10 cellular contexts compared by ENCODE assay signal in the genomic region with DNA sequence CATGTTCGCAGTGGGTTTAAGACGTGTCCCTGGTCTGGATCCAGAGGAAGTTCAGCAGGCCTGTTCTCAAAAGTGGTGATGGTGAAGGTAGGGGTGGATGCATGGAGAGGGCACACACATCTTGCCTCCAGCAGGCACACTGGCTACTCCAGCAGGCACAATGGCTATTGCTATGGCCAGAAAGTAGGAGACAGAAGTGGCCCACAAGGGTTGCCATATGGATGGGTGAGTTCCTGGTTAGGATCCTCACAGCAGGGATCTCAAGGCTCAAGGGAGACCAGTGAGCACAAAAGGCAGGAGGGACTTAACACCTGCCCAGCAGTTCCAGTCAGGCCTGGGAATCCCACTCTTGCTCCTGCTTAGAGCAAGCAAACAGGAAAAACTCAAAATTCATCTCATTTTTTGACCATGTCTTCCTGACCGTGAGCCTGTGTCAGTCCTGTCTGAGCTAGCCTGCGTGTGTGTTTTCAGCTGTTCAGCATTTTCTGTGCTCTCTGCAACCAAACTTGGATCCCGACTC.
DNase-seq lines count a peak whose midpoint lies in the region; ATAC-seq, FAIRE-seq and TF ChIP-seq lines count a peak whose summit lies in the region.
"Had no signal": no experiment of that assay in that cellular context is flagged by ENCODE, and none has a peak within 500 bp of the region (broad histone marks: within the 10 kb centered on the region; RNA-seq: fewer than 3 reads in every experiment).

No MANE protein-coding gene starts in this region.

- POLR2A ChIA-PET in GM12878 (lab: Charles Lee) = interaction anchor here (1.1 kb wide), 1 partner anchor 9 kb away, joined by 3 read pairs; no protein-coding TSS in a partner anchor

- H3K79me2 ChIP-seq in GM12878 (ENCODE audit: control insufficient read depth, insufficient read depth, low read length) = no peaks in the 10 kb centered on the region

- 55 to 75% (median 69%) methylated on average over 5 of the region's 5 CpGs for WGBS in heart left ventricle, 4 donors
- WGBS in GM12878 (ENCODE audit: insufficient coverage, insufficient replicate concordance, low lambda C conversion rate, missing lambda C conversion rate) = 52% methylated on average over 5 of the region's 5 CpGs
- 30 to 31% methylated on average over 5 of the region's 5 CpGs for WGBS in aorta, 2 donors

- H3K27ac ChIP-seq in heart left ventricle (peak overlapping the region in 11 of 12 donors; percentile 9 to 81 (median 53)), GM12878 (ENCODE audit: control insufficient read depth, insufficient read depth) (0 out of 2 replicates have a peak overlapping the region, but pooled peaks have one; percentile 17), aorta (ENCODE audit: low read depth in 1 of 2, low read length in 2 of 2) (peak overlapping the region; percentile 31 to 99)

- peak overlapping the region in 1 of 12 donors; percentile 22 for H3K4me3 ChIP-seq in heart left ventricle
- peak overlapping the region; percentile 29; the same call in 1 of the 2 replicates for H3K4me3 ChIP-seq in GM12878
- no peak overlapping the region for H3K4me3 ChIP-seq in aorta (ENCODE audit: low read length in 2 of 2)

- H3K9me3 Mint-ChIP-seq in natural killer cell treated with Interleukin-12 subunit alpha and Interleukin-12 subunit beta and Interleukin-15 and Interleukin-18, amount 100 ng/mL, for 72 hours = no peaks in the 10 kb centered on the region

- H3K27me3 Mint-ChIP-seq in natural killer cell treated with Interleukin-12 subunit alpha and Interleukin-12 subunit beta and Interleukin-15 and Interleukin-18, amount 100 ng/mL, for 72 hours = no peaks in the 10 kb centered on the region

- peaks cover 23 to 30% of the 10 kb centered on the region in 2 donors for H3K4me1 Mint-ChIP-seq in natural killer cell treated with Interleukin-12 subunit alpha and Interleukin-12 subunit beta and Interleukin-15 and Interleukin-18, amount 100 ng/mL, for 72 hours (ENCODE audit: low read depth in 2 of 2)

- peak overlapping the region; percentile 53 to 58 for H3K27ac Mint-ChIP-seq in natural killer cell treated with Interleukin-12 subunit alpha and Interleukin-12 subunit beta and Interleukin-15 and Interleukin-18, amount 100 ng/mL, for 72 hours

- in situ Hi-C loops in GM12878 (cut with MboI) = no loop called here

- peak overlapping the region; percentile 86 for H3K4me2 ChIP-seq in GM12878 (ENCODE audit: control insufficient read depth, insufficient read depth)

- H3K4me3 Mint-ChIP-seq in natural killer cell treated with Interleukin-12 subunit alpha and Interleukin-12 subunit beta and Interleukin-15 and Interleukin-18, amount 100 ng/mL, for 72 hours = no peak overlapping the region

- RAD21 ChIA-PET in GM12878 (lab: Charles Lee; ENCODE audit: unreplicated experiment) = interaction anchor here (0.7 to 1.4 kb wide), 4 partner anchors 8 to 139 kb away, joined by 3 to 6 read pairs (median 4); no protein-coding TSS in a partner anchor

- no peak for TF ChIP-seq CTCF in heart left ventricle (IDR thresholded peaks at IDR 0.05)
- TF ChIP-seq CTCF in GM12878 (IDR thresholded peaks at IDR 0.05 in 2 of 3, conservative IDR thresholded peaks at IDR 0.05 in 1 of 3; ENCODE audit: control insufficient read depth in 2 of 3, extremely low read depth in 1 of 3, insufficient read depth in 1 of 3, low read depth in 3 of 3, low read length in 3 of 3) = no peak

- H3K4me1 ChIP-seq in heart left ventricle (peaks cover 5 to 47% (median 33%) of the 10 kb centered on the region in 12 donors), GM12878 (ENCODE audit: control insufficient read depth, insufficient read depth, low read length) (peaks cover 23% of the 10 kb centered on the region), aorta (ENCODE audit: control insufficient read depth in 1 of 2, insufficient read depth in 2 of 2, low read length in 2 of 2) (peaks cover 8 to 11% of the 10 kb centered on the region in 2 donors)

- CTCF ChIA-PET in GM12878 (lab: Yijun Ruan, JAX) = interaction anchor here (0.7 to 1.9 kb wide), 7 partner anchors 11 to 1262 kb away, joined by 3 to 7 read pairs (median 4); no protein-coding TSS in a partner anchor

- BruUV-seq in GM12878 (replicated peaks; lab: Mats Ljungman, UMichigan) = no TSS peak

- no peak overlapping the region for H2AFZ ChIP-seq in GM12878 (ENCODE audit: control insufficient read depth, low read depth, low read length)

- no peak for TF ChIP-seq EP300 in GM12878 (IDR thresholded peaks at IDR 0.05; ENCODE audit: borderline replicate concordance in 1 of 2, control insufficient read depth in 1 of 2, low read depth in 2 of 2, low read length in 2 of 2)

- H3K36me3 Mint-ChIP-seq in natural killer cell treated with Interleukin-12 subunit alpha and Interleukin-12 subunit beta and Interleukin-15 and Interleukin-18, amount 100 ng/mL, for 72 hours = peaks cover 11% of the 10 kb centered on the region

- TF ChIP-seq POLR2A in heart left ventricle (IDR thresholded peaks at IDR 0.05) (no peak), GM12878 (IDR thresholded peaks at IDR 0.05; ENCODE audit: low read depth, low read length) (no peak)

- no peak for DNase-seq in heart left ventricle
- DNase-seq in Right ventricle myocardium inferior (ENCODE audit: missing footprints) = no peak
- no peak for DNase-seq in GM12878 (ENCODE audit: low read depth, low spot score)
- no peak for DNase-seq in natural killer cell treated with Interleukin-12 subunit alpha and Interleukin-12 subunit beta and Interleukin-15 and Interleukin-18, amount 100 ng/mL, for 72 hours (ENCODE audit: low spot score)
- no peak for DNase-seq in aorta
- no peak for DNase-seq in DMS53 (lab: John Stamatoyannopoulos, UW)
- DNase-seq in NCI-H1417 treated with DMSO at 0.1 percent for 48 hours (lab: John Stamatoyannopoulos, UW) = no peak
- DNase-seq: SHP77 treated with DMSO at 0.1 percent for 48 hours; stimulated activated CD8-positive, alpha-beta memory T cell treated with anti-CD3 and anti-CD28 coated beads, Interleukin-4, amount 100 ng/mL, for 48 hours had no signal

- FAIRE-seq in GM12878 (lab: Jason Lieb, UNC) = peak; percentile 18

- H3K27me3 ChIP-seq in heart left ventricle = no peaks in the 10 kb centered on the region
- H3K27me3 ChIP-seq in GM12878 (replicated peaks in 1 of 2; ENCODE audit: control insufficient read depth in 2 of 2, insufficient read depth in 2 of 2, low read length in 1 of 2) = no peaks in the 10 kb centered on the region
- H3K27me3 ChIP-seq in aorta (ENCODE audit: control insufficient read depth in 1 of 2, insufficient read depth in 2 of 2, low read length in 1 of 2) = no peaks in the 10 kb centered on the region

- intact Hi-C loops in heart left ventricle (cut with DNase I) (no loop called here), Right ventricle myocardium inferior (cut with DNase I) (no loop called here), GM12878 (cut with micrococcal nuclease; ENCODE audit: unreplicated experiment) (loop anchor here (5.0 kb wide), 1 partner anchor 89 kb away; no protein-coding TSS in a partner anchor), aorta (cut with DNase I) (no loop called here)

- H3K9me3 ChIP-seq in heart left ventricle (no peaks in the 10 kb centered on the region), GM12878 (replicated peaks; ENCODE audit: control insufficient read depth, insufficient read depth, low read length) (no peaks in the 10 kb centered on the region), aorta (ENCODE audit: control insufficient read depth, low read length) (no peaks in the 10 kb centered on the region)

- H3K36me3 ChIP-seq in heart left ventricle (peaks cover 0 to 87% (median 34%) of the 10 kb centered on the region in 9 donors), GM12878 (ENCODE audit: control insufficient read depth in 2 of 2, insufficient read depth in 2 of 2, low read length in 1 of 2) (no peaks in the 10 kb centered on the region; a peak in 2 of 4 replicates), aorta (ENCODE audit: control insufficient read depth in 1 of 2, insufficient read depth in 2 of 2, low read length in 1 of 2) (no peaks in the 10 kb centered on the region)

- no peak for TF ChIP-seq RAD21 in GM12878 (IDR thresholded peaks at IDR 0.05; ENCODE audit: insufficient read depth, low read depth, low read length)

- no peaks in the 10 kb centered on the region for H4K20me1 ChIP-seq in GM12878 (ENCODE audit: control insufficient read depth, insufficient read depth)

- peak overlapping the region; percentile 7; the same call in 1 of the 2 replicates for H3K9ac ChIP-seq in GM12878 (ENCODE audit: control insufficient read depth, insufficient read depth, low read length)

- SMC1A ChIA-PET in GM12878 (lab: Charles Lee; ENCODE audit: uncharacterized antibody, unreplicated experiment) = interaction anchor here (0.7 to 2.5 kb wide), 8 partner anchors 8 to 108 kb away, joined by 3 to 29 read pairs (median 4); no protein-coding TSS in a partner anchor

- ATAC-seq in heart left ventricle (peak in 1 of 4 donors; percentile 2), Right ventricle myocardium inferior (no peak), GM12878 (no peak), aorta (ENCODE audit: low FRiP score) (no peak), GM19463 (IDR thresholded peaks at IDR 0.05; ENCODE audit: unreplicated experiment) (no peak)
- no peak for ATAC-seq in natural killer cell treated with Interleukin-12 subunit alpha and Interleukin-12 subunit beta and Interleukin-15 and Interleukin-18, amount 100 ng/mL, for 72 hours

TF ChIP-seq in GM12878, 131 proteins besides CTCF, POLR2A, EP300 and RAD21 (continues in another document):
- TF ChIP-seq CREM (IDR thresholded peaks at IDR 0.05; ENCODE audit: low read depth) (no peak), ASH2L (IDR thresholded peaks at IDR 0.05; ENCODE audit: borderline replicate concordance, low read depth) (no peak), PKNOX1 (IDR thresholded peaks at IDR 0.05) (no peak), SIN3A (IDR thresholded peaks at IDR 0.05; ENCODE audit: low read depth, low read length) (no peak)
- TF ChIP-seq, protein P1, sequence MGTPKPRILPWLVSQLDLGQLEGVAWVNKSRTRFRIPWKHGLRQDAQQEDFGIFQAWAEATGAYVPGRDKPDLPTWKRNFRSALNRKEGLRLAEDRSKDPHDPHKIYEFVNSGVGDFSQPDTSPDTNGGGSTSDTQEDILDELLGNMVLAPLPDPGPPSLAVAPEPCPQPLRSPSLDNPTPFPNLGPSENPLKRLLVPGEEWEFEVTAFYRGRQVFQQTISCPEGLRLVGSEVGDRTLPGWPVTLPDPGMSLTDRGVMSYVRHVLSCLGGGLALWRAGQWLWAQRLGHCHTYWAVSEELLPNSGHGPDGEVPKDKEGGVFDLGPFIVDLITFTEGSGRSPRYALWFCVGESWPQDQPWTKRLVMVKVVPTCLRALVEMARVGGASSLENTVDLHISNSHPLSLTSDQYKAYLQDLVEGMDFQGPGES (IDR thresholded peaks at IDR 0.05) = no peak
